ENCODE assay signal across 3 cellular contexts in the genomic region with DNA sequence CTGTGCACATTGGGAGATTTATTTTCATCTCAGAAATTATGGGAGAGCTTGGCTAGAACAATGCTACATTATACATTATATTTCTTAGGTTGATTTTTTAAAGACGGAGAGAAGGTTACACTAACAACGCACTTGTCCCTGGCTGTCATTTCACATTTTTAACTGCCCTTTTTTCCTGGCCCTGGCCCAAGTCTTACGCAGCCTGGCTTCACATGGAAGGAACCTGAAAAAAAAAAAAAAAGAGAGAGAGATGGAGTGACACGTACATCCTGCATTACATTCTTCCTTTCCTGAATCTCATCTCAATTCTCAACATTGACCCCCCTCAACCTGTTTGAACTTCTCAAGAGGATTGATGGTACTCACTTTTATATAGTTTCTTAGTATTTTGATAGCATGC. TPM values are rescaled to one million over a fixed set of nuclear protein-coding genes. Genes with fewer than 3 reads are reported as not detected.
"Had no signal": no experiment of that assay in that cellular context is flagged by ENCODE, and none has a peak within 500 bp of the region (broad histone marks: within the 10 kb centered on the region; RNA-seq: fewer than 3 reads in every experiment).

No MANE protein-coding gene starts in this region.

RNA-seq across cellular contexts. Expression of gene FCGR3B, which starts 20.8 kb away (rescaled TPM):
- total RNA-seq: mesothelial cell of epicardium, myocyte had no signal
- polyA plus RNA-seq: keratinocyte had no signal

RNA-seq across cellular contexts. Expression of gene FCGR2B, which starts 52.7 kb away (rescaled TPM):
- total RNA-seq: mesothelial cell of epicardium, myocyte had no signal
- polyA plus RNA-seq: keratinocyte had no signal
